18 cellular contexts compared by ENCODE assay signal in genomic region chr15:95804484-95804883, GRCh38.
DNase-seq lines count a peak whose midpoint lies in the region; ATAC-seq and TF ChIP-seq lines count a peak whose summit lies in the region.
"Had no signal": no experiment of that assay in that cellular context is flagged by ENCODE, and none has a peak within 500 bp of the region (broad histone marks: within the 10 kb centered on the region; RNA-seq: fewer than 3 reads in every experiment).

No MANE protein-coding gene starts in this region.

- no peak overlapping the region for H2BK15ac ChIP-seq in mesenchymal stem cell (ENCODE audit: low read depth, poor library complexity, severe bottlenecking)

- H3K4me2 ChIP-seq in GM23338 = no peak overlapping the region
- H3K4me2 ChIP-seq in mesenchymal stem cell (ENCODE audit: low read length, poor library complexity, severe bottlenecking) = no peak overlapping the region
- H3K4me2 ChIP-seq in neural progenitor cell = no peak overlapping the region

- no peaks in the 10 kb centered on the region for H3K36me3 ChIP-seq in GM23338 (ENCODE audit: insufficient read depth)
- H3K36me3 ChIP-seq in mesenchymal stem cell (ENCODE audit: control insufficient read depth in 1 of 2, insufficient read depth in 2 of 2, low read depth in 1 of 2, low read length in 2 of 2) = no peaks in the 10 kb centered on the region
- no peaks in the 10 kb centered on the region for H3K36me3 ChIP-seq in neural progenitor cell
- H3K36me3 ChIP-seq: HAP-1 had no signal

- H3K4me3 ChIP-seq in GM23338 (no peak overlapping the region), choroid plexus epithelial cell (ENCODE audit: low read depth, low read length) (no peak overlapping the region), mesenchymal stem cell (ENCODE audit: insufficient read depth in 1 of 2, low read depth in 1 of 2, low read length in 2 of 2) (no peak overlapping the region), neural progenitor cell (no peak overlapping the region)
- H3K4me3 ChIP-seq: HAP-1 had no signal

- H3K27ac Mint-ChIP-seq in GM23338 = peak overlapping the region; percentile 70
- H3K27ac Mint-ChIP-seq in neural progenitor cell = no peak overlapping the region
- H3K27ac Mint-ChIP-seq: CD14-positive monocyte; CD8-positive, alpha-beta T cell had no signal

- peaks cover 6% of the 10 kb centered on the region; the same call in 2 of the 3 replicates for H3K9me3 Mint-ChIP-seq in GM23338
- H3K9me3 Mint-ChIP-seq in neural progenitor cell = peaks cover 11% of the 10 kb centered on the region

- H3K27me3 ChIP-seq in GM23338 (ENCODE audit: insufficient read depth) (no peaks in the 10 kb centered on the region), mesenchymal stem cell (ENCODE audit: control insufficient read depth in 1 of 2, insufficient read depth in 1 of 2, low read length in 2 of 2) (no peaks in the 10 kb centered on the region), neural progenitor cell (no peaks in the 10 kb centered on the region)

- H3F3A ChIP-seq in GM23338 (replicated peaks; ENCODE audit: low read depth) (no peaks in the 10 kb centered on the region), neural progenitor cell (ENCODE audit: low read depth) (no peaks in the 10 kb centered on the region)

- H4K20me1 ChIP-seq in GM23338 (replicated peaks; ENCODE audit: insufficient read depth) = no peaks in the 10 kb centered on the region
- H4K20me1 ChIP-seq in neural progenitor cell (ENCODE audit: low read depth) = no peaks in the 10 kb centered on the region

- H3K9ac ChIP-seq in mesenchymal stem cell (ENCODE audit: low read length) = no peak overlapping the region
- no peak overlapping the region for H3K9ac ChIP-seq in neural progenitor cell

- H4K91ac ChIP-seq in mesenchymal stem cell (ENCODE audit: low read length) = no peak overlapping the region

- H4K8ac ChIP-seq in mesenchymal stem cell (ENCODE audit: low read length) = no peak overlapping the region

- H3K9me2 ChIP-seq in GM23338 (ENCODE audit: insufficient read depth) = no peaks in the 10 kb centered on the region

- no peaks in the 10 kb centered on the region for H3K79me1 ChIP-seq in mesenchymal stem cell (replicated peaks; ENCODE audit: low read length, poor library complexity, severe bottlenecking)

- DNase-seq in GM23338 (ENCODE audit: low spot score) (no peak), choroid plexus epithelial cell (ENCODE audit: low read depth) (peak; percentile 22), mesenchymal stem cell (peak; percentile 9), neural progenitor cell (ENCODE audit: low spot score) (no peak), T1000 (lab: John Stamatoyannopoulos, UW) (no peak)
- DNase-seq: CD8-positive, alpha-beta T cell; COR-L47; DMS153; DMS79 treated with DMSO at 0.1 percent for 48 hours; EL; GOT3; KBM-7 had no signal

- no peaks in the 10 kb centered on the region for H3K79me2 ChIP-seq in GM23338 (replicated peaks; ENCODE audit: insufficient read depth)
- H3K79me2 ChIP-seq in neural progenitor cell (ENCODE audit: low read depth) = no peaks in the 10 kb centered on the region

- H3K36me3 Mint-ChIP-seq in GM23338 (ENCODE audit: low read depth) (peaks cover 5% of the 10 kb centered on the region; the same call in 1 of the 3 replicates), neural progenitor cell (peaks cover 2% of the 10 kb centered on the region)
- H3K36me3 Mint-ChIP-seq: CD14-positive monocyte; CD8-positive, alpha-beta T cell had no signal

- no peak for ATAC-seq in GM23338
- no peak for ATAC-seq in GM18505 (IDR thresholded peaks at IDR 0.05; ENCODE audit: unreplicated experiment)
- ATAC-seq in GM21825 (IDR thresholded peaks at IDR 0.05; ENCODE audit: unreplicated experiment) = no peak
- no peak for ATAC-seq in HG03460 (IDR thresholded peaks at IDR 0.05; ENCODE audit: unreplicated experiment)
- ATAC-seq: CD8-positive, alpha-beta T cell had no signal

- H3K27me3 Mint-ChIP-seq in GM23338 (ENCODE audit: insufficient read depth, low read depth, poor library complexity) (no peaks in the 10 kb centered on the region), neural progenitor cell (ENCODE audit: insufficient read depth, low read depth) (peaks cover 4% of the 10 kb centered on the region)

- no peak overlapping the region for H2BK5ac ChIP-seq in mesenchymal stem cell (ENCODE audit: low read depth, low read length, poor library complexity, severe bottlenecking)

- H3K9me3 ChIP-seq in mesenchymal stem cell (ENCODE audit: control insufficient read depth, low read length) (no peaks in the 10 kb centered on the region), neural progenitor cell (ENCODE audit: low read depth) (peaks cover 6% of the 10 kb centered on the region)
- H3K9me3 ChIP-seq: HAP-1 had no signal

- H3K4me1 ChIP-seq in GM23338 (ENCODE audit: insufficient read depth) = peaks cover 8% of the 10 kb centered on the region
- peaks cover 2% of the 10 kb centered on the region for H3K4me1 ChIP-seq in mesenchymal stem cell (ENCODE audit: control insufficient read depth, insufficient read depth, low read depth, low read length)
- no peaks in the 10 kb centered on the region for H3K4me1 ChIP-seq in neural progenitor cell

- H2BK12ac ChIP-seq in mesenchymal stem cell (ENCODE audit: low read length in 2 of 2) = no peak overlapping the region

- H3K27ac ChIP-seq in GM23338 (ENCODE audit: low read depth) (no peak overlapping the region), mesenchymal stem cell (ENCODE audit: low read length, poor library complexity, severe bottlenecking) (no peak overlapping the region), neural progenitor cell (no peak overlapping the region)
- H3K27ac ChIP-seq: 22Rv1 had no signal

- H3K4me1 Mint-ChIP-seq in GM23338 = peaks cover 13% of the 10 kb centered on the region
- H3K4me1 Mint-ChIP-seq in neural progenitor cell = peaks cover 5% of the 10 kb centered on the region
- H3K4me1 Mint-ChIP-seq: CD14-positive monocyte had no signal

- no peak overlapping the region for H2BK120ac ChIP-seq in mesenchymal stem cell (ENCODE audit: low read depth, low read length)

- H3K4me3 Mint-ChIP-seq in GM23338 (no peak overlapping the region), neural progenitor cell (no peak overlapping the region)
- H3K4me3 Mint-ChIP-seq: CD14-positive monocyte; CD8-positive, alpha-beta T cell had no signal

- H2AK5ac ChIP-seq in mesenchymal stem cell (ENCODE audit: low read length, severe bottlenecking) = no peak overlapping the region

- no peak overlapping the region for H3K4ac ChIP-seq in mesenchymal stem cell (ENCODE audit: low read depth in 1 of 2, low read length in 2 of 2)

- no peak overlapping the region for H3K14ac ChIP-seq in mesenchymal stem cell (ENCODE audit: low read length in 2 of 2)

- no peak overlapping the region for H3K23ac ChIP-seq in mesenchymal stem cell (ENCODE audit: low read length in 2 of 2)

- TF ChIP-seq CTCF in GM23338 (conservative IDR thresholded peaks at IDR 0.05; ENCODE audit: low read depth in 2 of 2) (no peak), choroid plexus epithelial cell (conservative IDR thresholded peaks at IDR 0.05; ENCODE audit: low read depth, low read length) (no peak), neural progenitor cell (IDR thresholded peaks at IDR 0.05) (no peak)

- H3K18ac ChIP-seq in mesenchymal stem cell (ENCODE audit: low read depth in 1 of 2, low read length in 2 of 2) = no peak overlapping the region

- H2AFZ ChIP-seq in GM23338 = no peak overlapping the region
- no peak overlapping the region for H2AFZ ChIP-seq in mesenchymal stem cell (ENCODE audit: low read depth, low read length)
- H2AFZ ChIP-seq in neural progenitor cell (replicated peaks) = peak overlapping the region; percentile 69

- no peak for TF ChIP-seq POLR2A in GM18505 (IDR thresholded peaks at IDR 0.05; ENCODE audit: borderline replicate concordance, extremely low read depth, insufficient read depth, insufficient read length)

TF ChIP-seq in GM23338, 12 proteins besides CTCF, POLR2A, EP300 and RAD21 (continues in another document):
- TF ChIP-seq STAT1 (IDR thresholded peaks at IDR 0.05; ENCODE audit: unreplicated experiment) (no peak), CREB1 (CRISPR knock-in tag; IDR thresholded peaks at IDR 0.05; ENCODE audit: low read depth) (no peak), ZNF114 (CRISPR knock-in tag; IDR thresholded peaks at IDR 0.05) (no peak), NANOG (IDR thresholded peaks at IDR 0.05; ENCODE audit: borderline replicate concordance) (no peak)

Comparison
In these comparisons a context has a peak if more than half of its experiments do, and no peak if none do; other contexts are left out.
1. DNase-seq: peak in choroid plexus epithelial cell (single experiment) and mesenchymal stem cell (single experiment); none in GM23338 (single experiment), neural progenitor cell (single experiment) and T1000 (single experiment).